21 cellular contexts compared by ENCODE assay signal in genomic region chr3:9583371-9583770, GRCh38. TPM values are rescaled to one million over a fixed set of nuclear protein-coding genes. Genes with fewer than 3 reads are reported as not detected.
A peak's percentile ranks its signal among the peaks of the same experiment; 100 is the strongest.
DNase-seq lines count a peak whose midpoint lies in the region; FAIRE-seq and TF ChIP-seq lines count a peak whose summit lies in the region.
"Had no signal": no experiment of that assay in that cellular context is flagged by ENCODE, and none has a peak within 500 bp of the region (broad histone marks: within the 10 kb centered on the region; RNA-seq: fewer than 3 reads in every experiment).

No MANE protein-coding gene starts in this region.

- no peak for DNase-seq in astrocyte (ENCODE audit: low read depth)
- no peak for DNase-seq in epithelial cell of prostate (ENCODE audit: low read depth, low spot score)
- DNase-seq in nephron progenitor cell, result no peak
- DNase-seq in suprapubic skin (ENCODE audit: low spot score in 2 of 2), result no peak
- no peak for DNase-seq in NCI-H510A treated with DMSO at 0.1 percent for 48 hours (lab: John Stamatoyannopoulos, UW)
- no peak for DNase-seq in GM13976 (ENCODE audit: low spot score)
- DNase-seq: Caco-2; CD4-positive, CD25-positive, alpha-beta regulatory T cell; CD8-positive, alpha-beta T cell; DMS153; DND-41; HCEC 1CT had no signal

- no peak overlapping the region for H3K4me2 ChIP-seq in astrocyte (ENCODE audit: low read length)
- H3K4me2 ChIP-seq: BLaER1 had no signal

- no peak for TF ChIP-seq EP300 in suprapubic skin (IDR thresholded peaks at IDR 0.05)

- H3K4me3 ChIP-seq in astrocyte (ENCODE audit: insufficient read depth, low read depth, low read length) (no peak overlapping the region), suprapubic skin (no peak overlapping the region)
- H3K4me3 ChIP-seq: BLaER1 had no signal

- no peaks in the 10 kb centered on the region for H4K20me1 ChIP-seq in astrocyte (ENCODE audit: insufficient read depth, low read length)
- H4K20me1 ChIP-seq: BLaER1 had no signal

- no peaks in the 10 kb centered on the region for H3K4me1 ChIP-seq in astrocyte (ENCODE audit: insufficient read depth, low read length)
- H3K4me1 ChIP-seq in suprapubic skin, result no peaks in the 10 kb centered on the region
- H3K4me1 ChIP-seq: BLaER1, Caco-2 had no signal

- TF ChIP-seq CTCF in astrocyte (IDR thresholded peaks at IDR 0.05; ENCODE audit: insufficient read depth, low read depth, low read length) (no peak), nephron progenitor cell (IDR thresholded peaks at IDR 0.05) (no peak), suprapubic skin (IDR thresholded peaks at IDR 0.05) (no peak), GM13976 (IDR thresholded peaks at IDR 0.05; ENCODE audit: borderline replicate concordance, control extremely low read depth, extremely low read depth, insufficient read depth, missing control alignments) (no peak)

- no peaks in the 10 kb centered on the region for H3K79me2 ChIP-seq in astrocyte (ENCODE audit: insufficient read depth, low read length)

- no peaks in the 10 kb centered on the region for H3K36me3 Mint-ChIP-seq in astrocyte (ENCODE audit: low read depth, unreplicated experiment)
- no peaks in the 10 kb centered on the region for H3K36me3 Mint-ChIP-seq in nephron progenitor cell (ENCODE audit: low read depth)
- H3K36me3 Mint-ChIP-seq: CD4-positive, CD25-positive, alpha-beta regulatory T cell; CD8-positive, alpha-beta T cell had no signal

- no peak for FAIRE-seq in astrocyte (lab: Jason Lieb, UNC)
- FAIRE-seq: G401.6, GM12892, GM19239, H54 had no signal

- no peak for TF ChIP-seq POLR2A in suprapubic skin (IDR thresholded peaks at IDR 0.05)

- H3K27ac ChIP-seq in astrocyte (ENCODE audit: low read depth, low read length) (no peak overlapping the region), epithelial cell of prostate (peak overlapping the region; percentile 4), suprapubic skin (no peak overlapping the region)
- H3K27ac ChIP-seq: BLaER1, C4-2B had no signal

- no peaks in the 10 kb centered on the region for H3K4me1 Mint-ChIP-seq in astrocyte (ENCODE audit: low read depth, unreplicated experiment)
- peaks cover 6% of the 10 kb centered on the region for H3K4me1 Mint-ChIP-seq in nephron progenitor cell
- H3K4me1 Mint-ChIP-seq: B cell; CD4-positive, CD25-positive, alpha-beta regulatory T cell had no signal

- H3K9me3 Mint-ChIP-seq in astrocyte (ENCODE audit: unreplicated experiment) (peaks cover 4% of the 10 kb centered on the region), nephron progenitor cell (peaks cover 12% of the 10 kb centered on the region)

- H3K4me3 Mint-ChIP-seq in astrocyte (ENCODE audit: unreplicated experiment), result peak overlapping the region; percentile 60
- H3K4me3 Mint-ChIP-seq in nephron progenitor cell, result no peak overlapping the region
- H3K4me3 Mint-ChIP-seq: B cell; CD4-positive, CD25-positive, alpha-beta regulatory T cell; CD8-positive, alpha-beta T cell; GM23338 had no signal

- H3K36me3 ChIP-seq in astrocyte (ENCODE audit: insufficient read depth, low read length) (no peaks in the 10 kb centered on the region), suprapubic skin (no peaks in the 10 kb centered on the region)
- H3K36me3 ChIP-seq: BLaER1 had no signal

- H3K27ac Mint-ChIP-seq in astrocyte (ENCODE audit: unreplicated experiment), result no peak overlapping the region
- peak overlapping the region; percentile 23 for H3K27ac Mint-ChIP-seq in nephron progenitor cell
- H3K27ac Mint-ChIP-seq: B cell; CD4-positive, CD25-positive, alpha-beta regulatory T cell; CD8-positive, alpha-beta T cell had no signal

- H3K27me3 Mint-ChIP-seq in astrocyte (ENCODE audit: low read depth, unreplicated experiment) (peaks cover 13% of the 10 kb centered on the region), nephron progenitor cell (ENCODE audit: low read depth, poor library complexity) (peaks cover 12% of the 10 kb centered on the region)

- no peak overlapping the region for H3K9ac ChIP-seq in astrocyte (ENCODE audit: low read length)
- H3K9ac ChIP-seq: BLaER1 had no signal

- H3K27me3 ChIP-seq in astrocyte (ENCODE audit: insufficient read depth, low read length), result no peaks in the 10 kb centered on the region
- H3K27me3 ChIP-seq in suprapubic skin, result no peaks in the 10 kb centered on the region
- H3K27me3 ChIP-seq: BLaER1 had no signal

- WGBS in suprapubic skin, result 84% methylated on average over 3 of the region's 3 CpGs

- H3K9me3 ChIP-seq in astrocyte (ENCODE audit: insufficient read depth, low read depth, low read length), result no peaks in the 10 kb centered on the region
- no peaks in the 10 kb centered on the region for H3K9me3 ChIP-seq in suprapubic skin
- H3K9me3 ChIP-seq: Caco-2 had no signal

- in situ Hi-C loops in GM13976 (cut with MboI; ENCODE audit: low sequenced_read_pairs, unreplicated experiment), result no loop called here

- no peak overlapping the region for H2AFZ ChIP-seq in astrocyte (ENCODE audit: low read depth, low read length)

RNA-seq across cellular contexts. Expression of gene LHFPL4, which starts 29.7 kb away (rescaled TPM):
- total RNA-seq in astrocyte (0.11 TPM in 1 of 2 replicates, not detected in the other), suprapubic skin (under 1 TPM in 1 of 4 donors, not detected in 3; 0.19 TPM)
- total RNA-seq: A172; B cell; Caco-2; CD4-positive, CD25-positive, alpha-beta regulatory T cell; CD8-positive, alpha-beta T cell had no signal
